20 cellular contexts compared by ENCODE assay signal in genomic region chr2:138329591-138329990, GRCh38.
A peak's percentile ranks its signal among the peaks of the same experiment; 100 is the strongest.
DNase-seq lines count a peak whose midpoint lies in the region.
"Had no signal": no experiment of that assay in that cellular context is flagged by ENCODE, and none has a peak within 500 bp of the region (broad histone marks: within the 10 kb centered on the region; RNA-seq: fewer than 3 reads in every experiment).

No MANE protein-coding gene starts in this region.

- peak; percentile 28 for DNase-seq in NCI-H2227 treated with DMSO at 0.1 percent for 48 hours (lab: John Stamatoyannopoulos, UW)
- no peak for DNase-seq in NCI-H2227 (lab: John Stamatoyannopoulos, UW; ENCODE audit: unreplicated experiment)
- DNase-seq in NCI-H748 (lab: John Stamatoyannopoulos, UW; ENCODE audit: unreplicated experiment), result peak; percentile 35
- DNase-seq in myocyte (ENCODE audit: low read depth), result peak; percentile 11
- DNase-seq in renal cortical epithelial cell (ENCODE audit: low read depth), result peak; percentile 71
- DNase-seq in stimulated activated naive CD4-positive, alpha-beta T cell (lab: John Stamatoyannopoulos, UW), result no peak
- no peak for DNase-seq in kidney glomerular epithelial cell (lab: John Stamatoyannopoulos, UW)
- DNase-seq in germinal center (ENCODE audit: low spot score), result no peak
- DNase-seq: 8988T, ACHN, DMS53, GM23248, H7, NCI-H1105, NCI-H1436 treated with DMSO at 0.1 percent for 48 hours, NCI-H2029, NCI-H226, NCI-H510A, NCI-H774, SHP77 treated with DMSO at 0.1 percent for 48 hours had no signal

Comparison
In these comparisons a context has a peak if more than half of its experiments do, and no peak if none do; other contexts are left out.
1. DNase-seq: peak in NCI-H2227 treated with DMSO at 0.1 percent for 48 hours (single experiment), NCI-H748 (single experiment), myocyte (single experiment) and renal cortical epithelial cell (single experiment); none in NCI-H2227 (single experiment), stimulated activated naive CD4-positive, alpha-beta T cell (0 of 6), kidney glomerular epithelial cell (single experiment) and germinal center (single experiment).